10 cellular contexts compared by ENCODE assay signal in genomic region chr19:42088471-42089190, GRCh38. TPM values are rescaled to one million over a fixed set of nuclear protein-coding genes. Genes with fewer than 3 reads are reported as not detected.
DNase-seq lines count a peak whose midpoint lies in the region; ATAC-seq and TF ChIP-seq lines count a peak whose summit lies in the region.
"Had no signal": no experiment of that assay in that cellular context is flagged by ENCODE, and none has a peak within 500 bp of the region (broad histone marks: within the 10 kb centered on the region; RNA-seq: fewer than 3 reads in every experiment).

No MANE protein-coding gene starts in this region.

- no peak overlapping the region for H3K27ac Mint-ChIP-seq in endodermal cell

- H3K4me3 Mint-ChIP-seq in endodermal cell = no peak overlapping the region

- no peak for TF ChIP-seq EP300 in esophagus muscularis mucosa (IDR thresholded peaks at IDR 0.05)

- in situ Hi-C loops in gastrocnemius medialis (cut with MboI; ENCODE audit: low sequenced_read_pairs in 4 of 4) = no loop called here

- H3K4me1 Mint-ChIP-seq in endodermal cell = peaks cover 3% of the 10 kb centered on the region

- H3K27ac ChIP-seq in esophagus muscularis mucosa (replicated peaks in 1 of 4) = peak overlapping the region; percentile 46 to 76 (median 72)
- H3K27ac ChIP-seq in gastrocnemius medialis = peak overlapping the region in 3 of 4 donors; percentile 41 to 49 (median 44)
- no peak overlapping the region for H3K27ac ChIP-seq in endodermal cell (ENCODE audit: low read depth, low read length)
- peak overlapping the region in 1 of 2 donors; percentile 21 for H3K27ac ChIP-seq in uterus

- TF ChIP-seq POLR2A in esophagus muscularis mucosa (IDR thresholded peaks at IDR 0.05; ENCODE audit: low read depth) = no peak
- no peak for TF ChIP-seq POLR2A in gastrocnemius medialis (IDR thresholded peaks at IDR 0.05)
- no peak for TF ChIP-seq POLR2A in uterus (IDR thresholded peaks at IDR 0.05)

- H3K27me3 Mint-ChIP-seq in endodermal cell (ENCODE audit: insufficient read depth) = peaks cover 1% of the 10 kb centered on the region

- H3K4me1 ChIP-seq in esophagus muscularis mucosa (peaks cover 5 to 34% (median 33%) of the 10 kb centered on the region in 4 donors), gastrocnemius medialis (no peaks in the 10 kb centered on the region), endodermal cell (ENCODE audit: control insufficient read depth, insufficient read depth, low read length) (no peaks in the 10 kb centered on the region), uterus (no peaks in the 10 kb centered on the region)

- 57% methylated on average over 15 of the region's 18 CpGs for WGBS in esophagus muscularis mucosa
- 87 to 93% methylated on average over 14 to 18 of the region's 18 CpGs for WGBS in endodermal cell (ENCODE audit: insufficient coverage in 1 of 2, insufficient read length in 1 of 2), 2 experiments

- ATAC-seq in gastrocnemius medialis = no peak
- ATAC-seq in HG02884 (IDR thresholded peaks at IDR 0.05; ENCODE audit: unreplicated experiment) = no peak
- no peak for ATAC-seq in GM21526 (IDR thresholded peaks at IDR 0.05; ENCODE audit: low FRiP score, unreplicated experiment)

- peak; percentile 88 for DNase-seq in GM03348 (ENCODE audit: low spot score)
- DNase-seq in MV-4-11 (lab: John Stamatoyannopoulos, UW) = peak; percentile 57
- no peak for DNase-seq in esophagus muscularis mucosa (ENCODE audit: extremely low spot score)
- no peak for DNase-seq in gastrocnemius medialis
- no peak for DNase-seq in endodermal cell
- no peak for DNase-seq in uterus
- DNase-seq: head of caudate nucleus, Kasumi-1 had no signal

- H3K9me3 Mint-ChIP-seq in endodermal cell = no peaks in the 10 kb centered on the region

- H3K36me3 ChIP-seq in esophagus muscularis mucosa = peaks cover 0 to 9% (median 5%) of the 10 kb centered on the region in 4 donors
- H3K36me3 ChIP-seq in gastrocnemius medialis = no peaks in the 10 kb centered on the region
- no peaks in the 10 kb centered on the region for H3K36me3 ChIP-seq in endodermal cell (ENCODE audit: control insufficient read depth, insufficient read depth, low read length)
- H3K36me3 ChIP-seq in uterus = no peaks in the 10 kb centered on the region

- peaks cover 4% of the 10 kb centered on the region for H3K36me3 Mint-ChIP-seq in endodermal cell (ENCODE audit: low read depth)

- H3K27me3 ChIP-seq in esophagus muscularis mucosa = no peaks in the 10 kb centered on the region
- H3K27me3 ChIP-seq in gastrocnemius medialis = no peaks in the 10 kb centered on the region
- H3K27me3 ChIP-seq in endodermal cell (ENCODE audit: control insufficient read depth, insufficient read depth, low read length, poor library complexity, severe bottlenecking) = no peaks in the 10 kb centered on the region
- H3K27me3 ChIP-seq in uterus = no peaks in the 10 kb centered on the region

- H3K9me3 ChIP-seq in esophagus muscularis mucosa (no peaks in the 10 kb centered on the region), gastrocnemius medialis (no peaks in the 10 kb centered on the region), endodermal cell (ENCODE audit: control insufficient read depth, low read length) (no peaks in the 10 kb centered on the region), uterus (no peaks in the 10 kb centered on the region)

- intact Hi-C loops in esophagus muscularis mucosa (cut with DNase I) (no loop called here), gastrocnemius medialis (cut with DNase I; ENCODE audit: low total_unique reads) (no loop called here), uterus (cut with DNase I; ENCODE audit: low total_unique reads) (no loop called here)

- H3K9ac ChIP-seq in endodermal cell (ENCODE audit: extremely low read depth, low read length, poor library complexity, severe bottlenecking) = no peak overlapping the region

- H3K4me3 ChIP-seq in esophagus muscularis mucosa (peak overlapping the region; percentile 6 to 34 (median 15)), gastrocnemius medialis (no peak overlapping the region), endodermal cell (ENCODE audit: low read length) (no peak overlapping the region), uterus (no peak overlapping the region)

- TF ChIP-seq CTCF in esophagus muscularis mucosa (IDR thresholded peaks at IDR 0.05) (no peak), gastrocnemius medialis (IDR thresholded peaks at IDR 0.05 in 4 of 5, conservative IDR thresholded peaks at IDR 0.05 in 1 of 5) (no peak), endodermal cell (conservative IDR thresholded peaks at IDR 0.05) (no peak), uterus (IDR thresholded peaks at IDR 0.05) (no peak)

RNA-seq across cellular contexts. Expression of gene ZNF574, which starts 12.7 kb away (rescaled TPM):
- 10 to 100 TPM; 15.0 to 28.4 (median 21.7) TPM for total RNA-seq in esophagus muscularis mucosa
- 10 to 100 TPM; 10.8 to 15.1 (median 13.8) TPM for total RNA-seq in gastrocnemius medialis
- 10 to 100 TPM; 20.9 to 22.1 TPM for total RNA-seq in endodermal cell
- polyA plus RNA-seq in endodermal cell (2013, experiment 1 of 2) = 21.0 TPM
- 18.5 TPM for polyA plus RNA-seq in endodermal cell (2013, experiment 2 of 2)
- 10 to 100 TPM in 3 of 4 donors, 1 to 10 TPM in 1; 5.6 to 19.9 (median 14.1) TPM for total RNA-seq in uterus

RNA-seq across cellular contexts. Expression of gene GRIK5, which starts 18.6 kb away (rescaled TPM):
- total RNA-seq in esophagus muscularis mucosa = 10 to 100 TPM in 2 of 4 donors, 1 to 10 TPM in 2; 8.6 to 27.6 (median 13.8) TPM
- total RNA-seq in gastrocnemius medialis = 1 to 10 TPM in 1 of 4 donors, under 1 TPM in 2, not detected in 1; 0.20 to 1.0 (median 0.62) TPM
- 10 to 100 TPM; 21.6 to 38.7 TPM for total RNA-seq in endodermal cell
- 25.2 TPM for polyA plus RNA-seq in endodermal cell (2013, experiment 1 of 2)
- 21.7 TPM for polyA plus RNA-seq in endodermal cell (2013, experiment 2 of 2)
- total RNA-seq in uterus = 10 to 100 TPM in 1 of 4 donors, 1 to 10 TPM in 2, not detected in 1; 5.6 to 17.8 (median 7.0) TPM

RNA-seq across cellular contexts. Expression of gene POU2F2, which starts 43.6 kb away (rescaled TPM):
- total RNA-seq in esophagus muscularis mucosa (1 to 10 TPM in 3 of 4 donors, under 1 TPM in 1; 0.52 to 2.5 (median 1.5) TPM), gastrocnemius medialis (1 to 10 TPM in 2 of 4 donors, under 1 TPM in 1, not detected in 1; 0.26 to 1.7 (median 1.6) TPM), endodermal cell (1 to 10 TPM; 1.8 to 2.6 TPM), uterus (1 to 10 TPM in 1 of 4 donors, under 1 TPM in 2, not detected in 1; 0.55 to 3.2 (median 0.77) TPM)
- polyA plus RNA-seq in endodermal cell (2013, experiment 1 of 2) = 9.7 TPM
- 7.1 TPM for polyA plus RNA-seq in endodermal cell (2013, experiment 2 of 2)

Comparison
In these comparisons a context has a peak if more than half of its experiments do, and no peak if none do; other contexts are left out.
1. DNase-seq: peak in GM03348 (single experiment) and MV-4-11 (single experiment); none in esophagus muscularis mucosa (single experiment), gastrocnemius medialis (0 of 2), endodermal cell (single experiment) and uterus (0 of 2).
2. H3K4me3 ChIP-seq: peak in esophagus muscularis mucosa (4 of 4); none in gastrocnemius medialis (0 of 4), endodermal cell (single experiment) and uterus (0 of 2).